Comparison of ENCODE assay signal across 12 cellular contexts in the genomic region with DNA sequence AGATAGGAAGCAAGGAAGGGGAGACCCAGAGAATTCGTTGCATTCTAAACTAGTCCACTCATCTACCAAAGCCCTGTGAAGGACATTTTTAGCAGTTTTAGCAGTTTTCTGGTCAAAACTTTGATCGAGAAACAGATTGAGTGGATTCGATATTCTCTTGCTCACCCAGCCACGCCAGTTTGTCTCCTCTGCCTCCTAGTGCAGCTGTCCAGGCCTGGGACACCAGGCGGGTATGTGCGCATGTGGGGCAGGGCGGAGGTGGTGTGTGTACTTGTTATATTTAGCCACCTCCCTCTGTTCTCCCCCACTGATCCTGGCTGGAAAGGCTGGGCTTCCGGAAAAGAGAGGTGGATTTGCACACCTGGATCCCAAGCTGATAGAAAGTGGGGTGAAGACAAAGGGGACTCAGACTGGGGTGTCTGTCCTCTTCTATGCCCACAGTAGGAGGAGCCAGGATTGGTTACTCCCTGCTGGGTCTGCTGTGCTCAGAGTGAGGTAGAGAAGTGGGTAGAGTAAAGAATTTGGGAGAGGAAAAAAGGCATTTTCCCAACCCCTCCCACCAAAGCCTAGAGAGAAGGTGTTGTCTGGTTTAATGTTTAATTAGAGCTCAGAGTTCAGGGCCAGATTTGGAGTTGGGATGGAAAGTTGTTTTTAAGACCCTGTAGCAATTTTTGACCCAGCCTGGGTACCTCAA. TPM values are rescaled to one million over a fixed set of nuclear protein-coding genes. Genes with fewer than 3 reads are reported as not detected.
A peak's percentile ranks its signal among the peaks of the same experiment; 100 is the strongest.
DNase-seq lines count a peak whose midpoint lies in the region; ATAC-seq lines count a peak whose summit lies in the region.
"Had no signal": no experiment of that assay in that cellular context is flagged by ENCODE, and none has a peak within 500 bp of the region (broad histone marks: within the 10 kb centered on the region; RNA-seq: fewer than 3 reads in every experiment).

No MANE protein-coding gene starts in this region.

- no peaks in the 10 kb centered on the region for H3K4me1 ChIP-seq in urinary bladder (ENCODE audit: insufficient read depth)

- peaks cover 16% of the 10 kb centered on the region for H3K36me3 Mint-ChIP-seq in activated T-cell treated with anti-CD3 and anti-CD28 coated beads, Interleukin-2, amount 50 U/mL, for 4 hours (ENCODE audit: insufficient read depth)
- no peaks in the 10 kb centered on the region for H3K36me3 Mint-ChIP-seq in memory B cell

- peaks cover 53% of the 10 kb centered on the region for H3K4me1 Mint-ChIP-seq in activated T-cell treated with anti-CD3 and anti-CD28 coated beads, Interleukin-2, amount 50 U/mL, for 4 hours (ENCODE audit: low read depth)
- peaks cover 27% of the 10 kb centered on the region for H3K4me1 Mint-ChIP-seq in memory B cell

- no peak for ATAC-seq in activated T-cell treated with anti-CD3 and anti-CD28 coated beads, Interleukin-2, amount 50 U/mL, for 4 hours
- ATAC-seq in memory B cell (ENCODE audit: low read depth) (no peak), HG03565 (IDR thresholded peaks at IDR 0.05; ENCODE audit: unreplicated experiment) (no peak)

- H3K27ac ChIP-seq in urinary bladder (ENCODE audit: low read depth): peak overlapping the region; percentile 78

- peak overlapping the region; percentile 9 for H3K4me3 ChIP-seq in urinary bladder (ENCODE audit: low read depth, low read length)

- DNase-seq in activated T-cell treated with anti-CD3 and anti-CD28 coated beads, Interleukin-2, amount 50 U/mL, for 4 hours: no peak
- no peak for DNase-seq in activated T-cell treated with anti-CD3 and anti-CD28 coated beads, Interleukin-2, amount 50 U/mL, for 48 hours
- peak; percentile 44 for DNase-seq in dermis blood vessel endothelial cell
- DNase-seq in memory B cell (ENCODE audit: low spot score in 2 of 2): no peak
- DNase-seq in HK-2 (ENCODE audit: unreplicated experiment): no peak
- no peak for DNase-seq in NCI-H748 (lab: John Stamatoyannopoulos, UW; ENCODE audit: unreplicated experiment)
- DNase-seq: H7, NCI-H345 had no signal

- H3K4me3 Mint-ChIP-seq in activated T-cell treated with anti-CD3 and anti-CD28 coated beads, Interleukin-2, amount 50 U/mL, for 4 hours: peak overlapping the region; percentile 60
- no peak overlapping the region for H3K4me3 Mint-ChIP-seq in memory B cell
- H3K4me3 Mint-ChIP-seq: activated naive CD4-positive, alpha-beta T cell treated with anti-CD3 and anti-CD28 coated beads, Interleukin-2, amount 50 U/mL, for 24 hours had no signal

- no peaks in the 10 kb centered on the region for H3K36me3 ChIP-seq in urinary bladder (ENCODE audit: insufficient read depth)

- H3K27me3 Mint-ChIP-seq in activated T-cell treated with anti-CD3 and anti-CD28 coated beads, Interleukin-2, amount 50 U/mL, for 4 hours (ENCODE audit: low read depth): peaks cover 5% of the 10 kb centered on the region
- H3K27me3 Mint-ChIP-seq in memory B cell: peaks cover 13% of the 10 kb centered on the region

- 27% methylated on average over 8 of the region's 8 CpGs for WGBS in urinary bladder

- H3K27ac Mint-ChIP-seq in memory B cell: peak overlapping the region; percentile 46
- H3K27ac Mint-ChIP-seq: activated naive CD4-positive, alpha-beta T cell treated with anti-CD3 and anti-CD28 coated beads, Interleukin-2, amount 50 U/mL, for 24 hours had no signal

- no peaks in the 10 kb centered on the region for H3K9me3 Mint-ChIP-seq in activated T-cell treated with anti-CD3 and anti-CD28 coated beads, Interleukin-2, amount 50 U/mL, for 4 hours
- H3K9me3 Mint-ChIP-seq in memory B cell: no peaks in the 10 kb centered on the region
- H3K9me3 Mint-ChIP-seq: activated naive CD4-positive, alpha-beta T cell treated with anti-CD3 and anti-CD28 coated beads, Interleukin-2, amount 50 U/mL, for 24 hours had no signal

RNA-seq across cellular contexts. Expression of gene LMNA, which starts 3.8 kb away (rescaled TPM):
- total RNA-seq in activated T-cell treated with anti-CD3 and anti-CD28 coated beads, Interleukin-2, amount 50 U/mL, for 4 hours: 100 to 1,000 TPM; 113 to 162 (median 124) TPM
- total RNA-seq in dermis blood vessel endothelial cell (502 and 945 TPM in 2 replicates), urinary bladder (224 TPM)
- polyA plus RNA-seq in urinary bladder: 306 TPM

RNA-seq across cellular contexts. Expression of gene SEMA4A, which starts 35.1 kb away (rescaled TPM):
- total RNA-seq in activated T-cell treated with anti-CD3 and anti-CD28 coated beads, Interleukin-2, amount 50 U/mL, for 4 hours: 10 to 100 TPM; 31.7 to 51.5 (median 37.1) TPM
- total RNA-seq in dermis blood vessel endothelial cell (0.68 and 0.74 TPM in 2 replicates), urinary bladder (7.3 TPM)
- 7.0 TPM for polyA plus RNA-seq in urinary bladder

RNA-seq across cellular contexts. Expression of gene MEX3A, which starts 36.1 kb away (rescaled TPM):
- under 1 TPM; 0.50 to 0.66 (median 0.57) TPM for total RNA-seq in activated T-cell treated with anti-CD3 and anti-CD28 coated beads, Interleukin-2, amount 50 U/mL, for 4 hours
- total RNA-seq in dermis blood vessel endothelial cell (4.8 and 8.8 TPM in 2 replicates), urinary bladder (7.2 TPM)
- polyA plus RNA-seq in urinary bladder: 0.76 TPM

RNA-seq across cellular contexts. Expression of gene RAB25, which starts 57.4 kb away (rescaled TPM):
- total RNA-seq in activated T-cell treated with anti-CD3 and anti-CD28 coated beads, Interleukin-2, amount 50 U/mL, for 4 hours: under 1 TPM; 0.61 to 0.79 (median 0.63) TPM
- total RNA-seq in dermis blood vessel endothelial cell (not detected in 2 replicates), urinary bladder (11.9 TPM)
- 28.2 TPM for polyA plus RNA-seq in urinary bladder
- total RNA-seq: pulmonary artery endothelial cell had no signal
